Comparison of ENCODE assay signal across 18 cellular contexts in genomic region chr22:18136563-18137320, GRCh38.
"Had no signal": no experiment of that assay in that cellular context is flagged by ENCODE, and none has a peak within 500 bp of the region (broad histone marks: within the 10 kb centered on the region; RNA-seq: fewer than 3 reads in every experiment).

No MANE protein-coding gene starts in this region.

- H3K9me3 Mint-ChIP-seq: activated T-helper 1 cell treated with anti-CD3 and anti-CD28 coated beads, Interleukin-12 subunit alpha, Interleukin-12 subunit beta, Interleukin-2, Interleukin-4 antibody, amounts not matched to agents 30 ng/mL and 10 ng/mL and 1 ng/mL, durations not matched to agents 14 hours and 24 hours and 36 hours; stimulated activated naive CD8-positive, alpha-beta T cell treated with anti-CD3 and anti-CD28 coated beads, Interleukin-15, Interleukin-2, amounts not matched to agents 100 ng/mL and 50 ng/mL, for 24 hours; type B pancreatic cell had no signal

- H3K27ac Mint-ChIP-seq: activated naive CD8-positive, alpha-beta T cell treated with anti-CD3 and anti-CD28 coated beads for 36 hours; activated T-helper 1 cell treated with anti-CD3 and anti-CD28 coated beads, Interleukin-12 subunit alpha, Interleukin-12 subunit beta, Interleukin-2, Interleukin-4 antibody, amounts not matched to agents 30 ng/mL and 10 ng/mL and 1 ng/mL, durations not matched to agents 14 hours and 24 hours and 36 hours; naive thymus-derived CD4-positive, alpha-beta T cell; stimulated activated naive CD8-positive, alpha-beta T cell treated with anti-CD3 and anti-CD28 coated beads, Interleukin-15, Interleukin-2, amounts not matched to agents 100 ng/mL and 50 ng/mL, for 24 hours; type B pancreatic cell had no signal

- H3K4me3 Mint-ChIP-seq: activated naive CD8-positive, alpha-beta T cell treated with anti-CD3 and anti-CD28 coated beads for 36 hours; activated T-helper 1 cell treated with anti-CD3 and anti-CD28 coated beads, Interleukin-12 subunit alpha, Interleukin-12 subunit beta, Interleukin-2, Interleukin-4 antibody, amounts not matched to agents 30 ng/mL and 10 ng/mL and 1 ng/mL, durations not matched to agents 14 hours and 24 hours and 36 hours; naive thymus-derived CD4-positive, alpha-beta T cell; stimulated activated naive CD8-positive, alpha-beta T cell treated with anti-CD3 and anti-CD28 coated beads, Interleukin-15, Interleukin-2, amounts not matched to agents 100 ng/mL and 50 ng/mL, for 24 hours; type B pancreatic cell had no signal

- H3K4me1 Mint-ChIP-seq: activated naive CD8-positive, alpha-beta T cell treated with anti-CD3 and anti-CD28 coated beads for 36 hours; naive thymus-derived CD4-positive, alpha-beta T cell had no signal

- DNase-seq: activated CD4-positive, alpha-beta T cell treated with anti-CD3 and anti-CD28 coated beads, Interleukin-2, amount 50 U/mL, for 1 hour; activated CD8-positive, alpha-beta memory T cell treated with anti-CD3 and anti-CD28 coated beads for 24 hours; activated naive CD8-positive, alpha-beta T cell treated with anti-CD3 and anti-CD28 coated beads for 36 hours; amygdala; brain microvascular endothelial cell; cerebellar nuclear complex; heart left ventricle; left colon; mucosa of descending colon; naive thymus-derived CD4-positive, alpha-beta T cell; stimulated activated CD4-positive, alpha-beta T cell treated with anti-CD3 and anti-CD28 coated beads, Interleukin-15, amount 100 ng/mL, for 24 hours; stimulated activated CD4-positive, alpha-beta T cell treated with anti-CD3 and anti-CD28 coated beads, Interleukin-4, amount 100 ng/mL, for 24 hours; stimulated activated CD8-positive, alpha-beta memory T cell treated with anti-CD3 and anti-CD28 coated beads, Interleukin-4, amount 100 ng/mL, for 48 hours; T-helper 9 cell had no signal

- ATAC-seq: activated CD4-positive, CD25-positive, alpha-beta regulatory T cell treated with anti-CD3 and anti-CD28 coated beads, Interleukin-2, amount 50 U/mL, for 24 hours; left colon; mucosa of descending colon; naive thymus-derived CD4-positive, alpha-beta T cell had no signal

- H3K36me3 Mint-ChIP-seq: type B pancreatic cell had no signal

- H3K27me3 Mint-ChIP-seq: activated naive CD8-positive, alpha-beta T cell treated with anti-CD3 and anti-CD28 coated beads for 36 hours; naive thymus-derived CD4-positive, alpha-beta T cell; stimulated activated naive CD8-positive, alpha-beta T cell treated with anti-CD3 and anti-CD28 coated beads, Interleukin-15, Interleukin-2, amounts not matched to agents 100 ng/mL and 50 ng/mL, for 24 hours; type B pancreatic cell had no signal
